Comparison of ENCODE assay signal across 1 cellular context in the genomic region with DNA sequence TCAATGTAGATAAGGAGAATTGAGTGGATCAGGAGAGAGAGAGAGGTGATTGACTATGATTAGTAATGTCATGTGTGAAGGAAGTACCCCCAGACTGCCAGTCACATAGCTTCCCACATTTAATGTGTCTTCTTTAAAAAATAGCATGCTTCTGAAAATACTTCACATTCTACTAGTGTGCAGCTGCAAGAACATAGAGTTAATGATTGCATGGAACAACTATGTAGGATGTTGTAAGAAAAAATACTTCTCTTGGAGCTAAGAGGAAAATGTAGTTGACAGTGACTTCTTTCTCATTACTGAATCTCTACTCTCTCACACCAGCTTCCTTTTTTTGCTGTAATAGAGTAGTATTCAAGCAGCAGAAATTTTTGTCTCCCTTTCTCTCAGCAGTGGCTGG.
TF ChIP-seq lines count a peak whose summit lies in the region.

No MANE protein-coding gene starts in this region.

TF ChIP-seq in GM23338, 12 proteins besides CTCF, POLR2A, EP300 and RAD21 (continued from another document):
- no peak for TF ChIP-seq ZNF462 (CRISPR knock-in tag; IDR thresholded peaks at IDR 0.05)
- TF ChIP-seq, protein P1, sequence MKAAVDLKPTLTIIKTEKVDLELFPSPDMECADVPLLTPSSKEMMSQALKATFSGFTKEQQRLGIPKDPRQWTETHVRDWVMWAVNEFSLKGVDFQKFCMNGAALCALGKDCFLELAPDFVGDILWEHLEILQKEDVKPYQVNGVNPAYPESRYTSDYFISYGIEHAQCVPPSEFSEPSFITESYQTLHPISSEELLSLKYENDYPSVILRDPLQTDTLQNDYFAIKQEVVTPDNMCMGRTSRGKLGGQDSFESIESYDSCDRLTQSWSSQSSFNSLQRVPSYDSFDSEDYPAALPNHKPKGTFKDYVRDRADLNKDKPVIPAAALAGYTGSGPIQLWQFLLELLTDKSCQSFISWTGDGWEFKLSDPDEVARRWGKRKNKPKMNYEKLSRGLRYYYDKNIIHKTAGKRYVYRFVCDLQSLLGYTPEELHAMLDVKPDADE (IDR thresholded peaks at IDR 0.05), result no peak
